In the genomic region with DNA sequence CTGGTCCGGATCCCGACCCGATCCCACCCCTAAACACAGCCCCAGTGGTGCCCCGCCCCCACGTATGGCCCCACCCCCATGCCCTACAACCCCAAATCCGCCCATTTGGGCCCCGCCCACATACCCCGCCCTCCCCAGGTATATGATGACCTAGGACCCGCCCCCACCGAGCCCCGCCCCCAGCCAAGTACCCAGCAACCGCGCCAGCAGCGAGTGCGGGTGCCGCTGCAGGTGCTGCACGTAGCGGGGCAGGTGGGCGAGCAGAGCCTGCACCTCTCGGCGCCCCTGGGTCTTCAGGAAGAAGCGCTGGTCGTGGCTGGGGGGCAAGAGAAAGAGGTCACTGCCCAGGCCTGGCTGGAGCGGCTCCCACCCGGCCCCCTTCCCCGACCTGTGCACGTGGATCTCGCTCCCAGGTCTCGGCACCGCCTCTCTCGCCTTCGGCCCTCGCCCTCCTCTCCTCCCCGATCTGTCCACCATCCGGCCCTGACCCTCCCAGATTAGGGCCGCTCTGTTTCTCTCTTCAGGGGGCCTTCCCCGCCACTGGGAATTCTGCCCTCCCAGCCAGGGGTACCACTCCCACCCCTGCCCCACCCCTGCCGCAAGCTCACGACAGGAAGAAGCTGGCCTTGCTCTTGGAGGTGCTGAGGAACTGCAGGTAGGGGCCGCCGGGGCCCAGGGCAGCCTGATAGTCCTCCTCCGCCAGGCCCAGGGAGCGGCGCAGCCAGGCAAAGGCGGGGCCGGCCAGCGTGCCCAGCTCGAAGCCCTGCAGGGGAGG, we compare ENCODE assay signal across 8 cellular contexts. TPM values are rescaled to one million over a fixed set of nuclear protein-coding genes. Genes with fewer than 3 reads are reported as not detected.
DNase-seq lines count a peak whose midpoint lies in the region; ATAC-seq, FAIRE-seq and TF ChIP-seq lines count a peak whose summit lies in the region.

No MANE protein-coding gene starts in this region.

- peaks cover 49 to 83% of the 10 kb centered on the region in 2 experiments for H3K4me1 ChIP-seq in HCT116 (ENCODE audit: control insufficient read depth in 1 of 2, insufficient read depth in 2 of 2, low read length in 2 of 2)

- H3K79me2 ChIP-seq in HCT116 (ENCODE audit: insufficient read depth, low read length): no peaks in the 10 kb centered on the region

- no peak overlapping the region for H3K4me3 Mint-ChIP-seq in natural killer cell

- H3K4me2 ChIP-seq in HCT116 (ENCODE audit: low read length): peak overlapping the region; percentile 95

- H3K9me2 ChIP-seq in HCT116 (ENCODE audit: insufficient read depth): no peaks in the 10 kb centered on the region

- H4K20me1 ChIP-seq in HCT116 (ENCODE audit: insufficient read depth): no peaks in the 10 kb centered on the region

- peak; percentile 44 for TF ChIP-seq POLR2A in HCT116 (IDR thresholded peaks at IDR 0.05; ENCODE audit: borderline replicate concordance, extremely low read depth, insufficient read depth, insufficient read length)

- ATAC-seq in HCT116 (peak; percentile 53), natural killer cell (peak; percentile 30 to 57 (median 42)), HG02571 (IDR thresholded peaks at IDR 0.05; ENCODE audit: unreplicated experiment) (no peak), GM19467 (IDR thresholded peaks at IDR 0.05; ENCODE audit: unreplicated experiment) (no peak)

- no peaks in the 10 kb centered on the region for H3K9me3 ChIP-seq in HCT116 (ENCODE audit: control insufficient read depth in 1 of 2, insufficient read depth in 1 of 2, low read depth in 1 of 2, low read length in 2 of 2)

- DNase-seq in HCT116 (ENCODE audit: low read depth, low spot score) (peak; percentile 77), T-helper 9 cell (peak; percentile 87), bronchial epithelial cell (ENCODE audit: low read depth) (peak; percentile 64), natural killer cell (no peak), HuH-7 (ENCODE audit: low spot score) (no peak), OCI-M2 (lab: John Stamatoyannopoulos, UW; ENCODE audit: unreplicated experiment) (no peak)

- TF ChIP-seq CTCF in HCT116 (IDR thresholded peaks at IDR 0.05 in 2 of 3, conservative IDR thresholded peaks at IDR 0.05 in 1 of 3; ENCODE audit: borderline replicate concordance in 1 of 3, insufficient read depth in 1 of 3, low read depth in 2 of 3, low read length in 2 of 3): no peak
- no peak for TF ChIP-seq CTCF in bronchial epithelial cell (IDR thresholded peaks at IDR 0.05; ENCODE audit: insufficient read depth, low read length, severe bottlenecking)
- no peak for TF ChIP-seq CTCF in natural killer cell (IDR thresholded peaks at IDR 0.05)

- no peaks in the 10 kb centered on the region for H3K36me3 ChIP-seq in HCT116 (ENCODE audit: control insufficient read depth in 1 of 2, insufficient read depth in 2 of 2, low read length in 2 of 2)
- no peaks in the 10 kb centered on the region for H3K36me3 ChIP-seq in bronchial epithelial cell (ENCODE audit: control insufficient read depth, insufficient read depth, low read length)

- BruUV-seq in HCT116 (replicated peaks; lab: Mats Ljungman, UMichigan): no TSS peak

- TF ChIP-seq RAD21 in HCT116 (IDR thresholded peaks at IDR 0.05; ENCODE audit: low read depth): no peak

- peaks cover 11 to 31% of the 10 kb centered on the region in 2 donors for H3K4me1 Mint-ChIP-seq in natural killer cell

- POLR2A ChIA-PET in HCT116 (lab: Charles Lee): interaction anchor here (0.6 to 0.7 kb wide), 4 partner anchors 11 to 480 kb away, joined by 3 to 5 read pairs (median 3); no protein-coding TSS in a partner anchor

- H3K9me3 Mint-ChIP-seq in natural killer cell: no peaks in the 10 kb centered on the region

- intact Hi-C loops in HCT116 (cut with micrococcal nuclease) (loop anchor here (5.0 kb wide), 1 partner anchor 110 kb away; no protein-coding TSS in a partner anchor), natural killer cell (cut with micrococcal nuclease) (no loop called here)

- FAIRE-seq in bronchial epithelial cell (lab: Jason Lieb, UNC): no peak

- H3K27ac ChIP-seq in HCT116 (ENCODE audit: low read depth, low read length): peak overlapping the region; percentile 84

- H3K4me3 ChIP-seq in HCT116 (replicated peaks in 1 of 2; ENCODE audit: low read depth in 1 of 2, low read length in 2 of 2) (peak overlapping the region; percentile 75 to 79), bronchial epithelial cell (ENCODE audit: low read depth, low read length) (peak overlapping the region; percentile 70)

- H3K27me3 ChIP-seq in HCT116 (ENCODE audit: insufficient read depth, low read length) (no peaks in the 10 kb centered on the region), bronchial epithelial cell (ENCODE audit: control insufficient read depth, insufficient read depth, low read length) (no peaks in the 10 kb centered on the region)

- peaks cover 16 to 19% of the 10 kb centered on the region in 2 donors for H3K27me3 Mint-ChIP-seq in natural killer cell (ENCODE audit: low read depth in 2 of 2)

- peak overlapping the region; percentile 79 for H3K9ac ChIP-seq in HCT116 (ENCODE audit: low read length)

- CTCF ChIA-PET in HCT116 (lab: Charles Lee): no interaction called here

- no peak overlapping the region for H3K27ac Mint-ChIP-seq in natural killer cell

- RAD21 ChIA-PET in HCT116 (lab: Charles Lee; ENCODE audit: low non-redundant PET in 1 of 2, low total read pairs in 2 of 2, uncharacterized antibody in 2 of 2, unreplicated experiment in 2 of 2): interaction anchor here in 1 of 2 experiments (1.1 kb wide), 1 partner anchor 123 kb away, joined by 3 read pairs; no protein-coding TSS in a partner anchor

- no peaks in the 10 kb centered on the region for H3K36me3 Mint-ChIP-seq in natural killer cell

- no peak overlapping the region for H2AFZ ChIP-seq in HCT116 (ENCODE audit: low read depth, low read length, poor library complexity, severe bottlenecking)

TF ChIP-seq in HCT116, 20 proteins besides CTCF, POLR2A, EP300 and RAD21:
- TF ChIP-seq POLR2AphosphoS5 (IDR thresholded peaks at IDR 0.05; ENCODE audit: low read depth, low read length) (peak; percentile 85), EGR1 (IDR thresholded peaks at IDR 0.05; ENCODE audit: low read depth) (no peak), ZFX (IDR thresholded peaks at IDR 0.05) (peak; percentile 35; the same call in 1 of the 2 replicates)

RNA-seq across cellular contexts. Expression of gene PIP5KL1, which starts 2.9 kb away (rescaled TPM):
- total RNA-seq in HCT116 (2021; ENCODE audit: unreplicated experiment): 37.6 TPM
- 35.7 and 36.0 TPM in 2 replicates for polyA plus RNA-seq in HCT116 (2012)
- 2.1 and 5.1 TPM in 2 replicates for total RNA-seq in bronchial epithelial cell
- total RNA-seq in natural killer cell: 1 to 10 TPM in 1 of 3 donors, under 1 TPM in 2; 0.52 to 1.4 (median 0.97) TPM

RNA-seq across cellular contexts. Expression of gene DPM2, which starts 10.0 kb away (rescaled TPM):
- total RNA-seq in HCT116 (2021; ENCODE audit: unreplicated experiment): 54.6 TPM
- polyA plus RNA-seq in HCT116 (2012): 58.0 and 62.6 TPM in 2 replicates
- total RNA-seq in bronchial epithelial cell: 11.8 and 17.4 TPM in 2 replicates
- 10 to 100 TPM; 22.9 to 31.4 (median 24.1) TPM for total RNA-seq in natural killer cell

RNA-seq across cellular contexts. Expression of gene ST6GALNAC4, which starts 10.8 kb away (rescaled TPM):
- total RNA-seq in HCT116 (2021; ENCODE audit: unreplicated experiment): 49.4 TPM
- 45.7 and 58.2 TPM in 2 replicates for polyA plus RNA-seq in HCT116 (2012)
- total RNA-seq in bronchial epithelial cell: 21.3 and 21.8 TPM in 2 replicates
- total RNA-seq in natural killer cell: 10 to 100 TPM; 18.8 to 33.0 (median 20.4) TPM

RNA-seq across cellular contexts. Expression of gene ST6GALNAC6, which starts 28.2 kb away (rescaled TPM):
- total RNA-seq in HCT116 (2021; ENCODE audit: unreplicated experiment) (24.5 TPM), bronchial epithelial cell (18.2 and 18.4 TPM in 2 replicates), natural killer cell (100 to 1,000 TPM; 120 to 148 (median 127) TPM)
- polyA plus RNA-seq in HCT116 (2012): 22.9 and 25.0 TPM in 2 replicates

RNA-seq across cellular contexts. Expression of gene AK1, which starts 50.2 kb away (rescaled TPM):
- total RNA-seq in HCT116 (2021; ENCODE audit: unreplicated experiment) (61.1 TPM), bronchial epithelial cell (19.0 and 54.0 TPM in 2 replicates), natural killer cell (10 to 100 TPM; 47.3 to 76.3 (median 54.2) TPM)
- polyA plus RNA-seq in HCT116 (2012): 70.6 and 74.2 TPM in 2 replicates

Comparison
In these comparisons a context has a peak if more than half of its experiments do, and no peak if none do; other contexts are left out.
1. ATAC-seq: peak in HCT116 (single experiment) and natural killer cell (3 of 3); none in HG02571 (single experiment) and GM19467 (single experiment).
2. DNase-seq: peak in HCT116 (single experiment), T-helper 9 cell (single experiment) and bronchial epithelial cell (single experiment); none in natural killer cell (single experiment), HuH-7 (single experiment) and OCI-M2 (single experiment).